Comparison of ENCODE assay signal across 22 cellular contexts in the genomic region with DNA sequence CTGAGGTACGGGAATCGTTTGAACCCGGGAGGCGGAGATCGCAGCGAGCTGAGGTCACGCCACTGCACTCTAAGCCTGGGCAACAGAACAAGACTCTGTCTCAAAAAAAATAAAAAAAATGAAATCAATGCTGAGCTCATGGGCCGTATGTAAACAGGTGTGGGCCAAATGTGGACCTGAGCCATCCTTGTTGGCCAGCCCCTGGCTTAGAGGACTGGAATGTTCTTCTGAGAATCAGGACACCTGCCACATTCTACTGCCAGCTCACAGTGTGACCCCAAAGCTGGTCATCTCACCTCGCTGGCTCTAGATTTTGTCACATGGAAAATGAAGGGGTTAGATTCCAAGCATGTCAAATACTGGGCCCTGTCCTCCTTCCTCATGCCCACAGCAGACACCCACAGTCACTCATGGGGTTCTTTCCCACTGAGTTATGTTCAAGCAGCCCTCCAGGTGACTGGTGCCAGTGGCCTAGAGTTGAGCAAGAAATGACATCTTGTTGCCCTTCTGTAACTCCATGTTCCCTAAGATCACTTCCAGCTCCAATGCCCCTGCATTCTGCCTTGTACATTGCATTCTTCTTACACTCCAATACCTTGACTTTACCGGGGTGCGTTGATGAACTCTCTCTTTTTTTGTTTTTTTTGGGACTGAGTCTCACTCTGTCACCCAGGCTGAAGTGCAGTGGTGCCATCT.
DNase-seq lines count a peak whose midpoint lies in the region; ATAC-seq and TF ChIP-seq lines count a peak whose summit lies in the region.
"Had no signal": no experiment of that assay in that cellular context is flagged by ENCODE, and none has a peak within 500 bp of the region (broad histone marks: within the 10 kb centered on the region; RNA-seq: fewer than 3 reads in every experiment).

No MANE protein-coding gene starts in this region.

- H3K4me3 Mint-ChIP-seq in activated naive CD4-positive, alpha-beta T cell treated with anti-CD3 and anti-CD28 coated beads for 36 hours, result no peak overlapping the region
- no peak overlapping the region for H3K4me3 Mint-ChIP-seq in activated T-helper 17 cell treated with anti-CD3 and anti-CD28 coated beads, Interleukin-2, amount 50 U/mL, for 72 hours
- H3K4me3 Mint-ChIP-seq: dendritic cell treated with granulocyte-macrophage colony-stimulating factor and Interleukin-4, amounts not matched to agents 40 ng/mL and 50 ng/mL, for 4 days; neural progenitor cell; T-cell had no signal

- peaks cover 40% of the 10 kb centered on the region for H3K36me3 Mint-ChIP-seq in activated naive CD4-positive, alpha-beta T cell treated with anti-CD3 and anti-CD28 coated beads for 36 hours (ENCODE audit: low read depth)
- H3K36me3 Mint-ChIP-seq in activated naive CD4-positive, alpha-beta T cell treated with anti-CD3 and anti-CD28 coated beads, Interleukin-2, amount 50 U/mL, for 72 hours, result peaks cover 4 to 21% of the 10 kb centered on the region in 2 donors
- H3K36me3 Mint-ChIP-seq in activated T-helper 17 cell treated with anti-CD3 and anti-CD28 coated beads, Interleukin-2, amount 50 U/mL, for 72 hours (ENCODE audit: low read depth), result peaks cover 92% of the 10 kb centered on the region

- 95 to 97% (median 96%) methylated on average over 11 of the region's 11 CpGs for WGBS in spleen, 5 donors

- H3K4me3 ChIP-seq in muscle layer of colon (ENCODE audit: low read depth in 1 of 2, low read length in 2 of 2) (no peak overlapping the region), stomach smooth muscle (ENCODE audit: low read length in 2 of 2) (no peak overlapping the region), spleen (no peak overlapping the region)
- H3K4me3 ChIP-seq: neural progenitor cell, SJCRH30, smooth muscle cell had no signal

- peak overlapping the region; percentile 4 for H3K27ac Mint-ChIP-seq in activated naive CD4-positive, alpha-beta T cell treated with anti-CD3 and anti-CD28 coated beads for 36 hours
- no peak overlapping the region for H3K27ac Mint-ChIP-seq in activated naive CD4-positive, alpha-beta T cell treated with anti-CD3 and anti-CD28 coated beads, Interleukin-2, amount 50 U/mL, for 72 hours
- H3K27ac Mint-ChIP-seq in activated T-helper 17 cell treated with anti-CD3 and anti-CD28 coated beads, Interleukin-2, amount 50 U/mL, for 72 hours, result peak overlapping the region; percentile 59
- H3K27ac Mint-ChIP-seq: dendritic cell treated with granulocyte-macrophage colony-stimulating factor and Interleukin-4, amounts not matched to agents 40 ng/mL and 50 ng/mL, for 4 days; neural progenitor cell; T-cell had no signal

- H3K9ac ChIP-seq in muscle layer of colon (ENCODE audit: low read length) (no peak overlapping the region), stomach smooth muscle (ENCODE audit: low read length in 2 of 2) (peak overlapping the region in 1 of 2 donors; percentile 28)
- H3K9ac ChIP-seq: neural progenitor cell had no signal

- peaks cover 26% of the 10 kb centered on the region for H3K4me1 Mint-ChIP-seq in activated naive CD4-positive, alpha-beta T cell treated with anti-CD3 and anti-CD28 coated beads for 36 hours (ENCODE audit: low read depth)
- peaks cover 11% of the 10 kb centered on the region for H3K4me1 Mint-ChIP-seq in activated T-helper 17 cell treated with anti-CD3 and anti-CD28 coated beads, Interleukin-2, amount 50 U/mL, for 72 hours
- H3K4me1 Mint-ChIP-seq: neural progenitor cell had no signal

- H3K27me3 Mint-ChIP-seq in activated naive CD4-positive, alpha-beta T cell treated with anti-CD3 and anti-CD28 coated beads for 36 hours (ENCODE audit: low read depth), result no peaks in the 10 kb centered on the region
- H3K27me3 Mint-ChIP-seq in activated T-helper 17 cell treated with anti-CD3 and anti-CD28 coated beads, Interleukin-2, amount 50 U/mL, for 72 hours, result no peaks in the 10 kb centered on the region
- H3K27me3 Mint-ChIP-seq: dendritic cell treated with granulocyte-macrophage colony-stimulating factor and Interleukin-4, amounts not matched to agents 40 ng/mL and 50 ng/mL, for 4 days; T-cell had no signal

- H3K36me3 ChIP-seq in muscle layer of colon (ENCODE audit: insufficient read depth, low read length) (peaks cover 20% of the 10 kb centered on the region), stomach smooth muscle (ENCODE audit: control insufficient read depth in 2 of 2, insufficient read depth in 2 of 2, low read length in 2 of 2) (peaks cover 4 to 8% of the 10 kb centered on the region in 2 donors), spleen (peaks cover 0 to 98% (median 32%) of the 10 kb centered on the region in 6 donors)
- H3K36me3 ChIP-seq: neural progenitor cell, SJCRH30 had no signal

- TF ChIP-seq CTCF in spleen (IDR thresholded peaks at IDR 0.05 in 8 of 11, conservative IDR thresholded peaks at IDR 0.05 in 3 of 11), result no peak

- DNase-seq in activated naive CD4-positive, alpha-beta T cell treated with anti-CD3 and anti-CD28 coated beads for 36 hours, result no peak
- no peak for DNase-seq in activated naive CD4-positive, alpha-beta T cell treated with anti-CD3 and anti-CD28 coated beads, Interleukin-2, amount 50 U/mL, for 72 hours (ENCODE audit: low spot score in 2 of 2)
- DNase-seq in spleen, result no peak
- DNase-seq in stimulated activated naive CD8-positive, alpha-beta T cell treated with anti-CD3 and anti-CD28 coated beads, Interleukin-15, Interleukin-2, amounts not matched to agents 100 U/mL and 50 U/mL, for 24 hours, result no peak
- DNase-seq: activated CD4-positive, alpha-beta T cell treated with anti-CD3 and anti-CD28 coated beads for 48 hours; activated CD8-positive, alpha-beta memory T cell treated with anti-CD3 and anti-CD28 coated beads, Interleukin-2, amount 50 U/mL, for 48 hours; activated gamma-delta T cell; amniotic stem cell; kidney; NCI-H1048; NCI-H187 treated with DMSO at 0.1 percent for 48 hours; NCI-H69; SJCRH30; T-cell had no signal

- H3K4me1 ChIP-seq in muscle layer of colon (ENCODE audit: insufficient read depth, low read length) (peaks cover 55% of the 10 kb centered on the region), stomach smooth muscle (ENCODE audit: control insufficient read depth, insufficient read depth, low read length) (peaks cover 57% of the 10 kb centered on the region), spleen (peaks cover 0 to 30% (median 19%) of the 10 kb centered on the region in 6 donors)
- H3K4me1 ChIP-seq: neural progenitor cell, SJCRH30 had no signal

- intact Hi-C loops in activated naive CD4-positive, alpha-beta T cell treated with anti-CD3 and anti-CD28 coated beads for 36 hours (cut with micrococcal nuclease), result no loop called here
- intact Hi-C loops in spleen (cut with DNase I; ENCODE audit: low total_unique reads), result no loop called here

- H3K27me3 ChIP-seq in muscle layer of colon (ENCODE audit: control insufficient read depth in 1 of 2, insufficient read depth in 2 of 2, low read length in 2 of 2) (no peaks in the 10 kb centered on the region), stomach smooth muscle (ENCODE audit: control insufficient read depth in 1 of 2, insufficient read depth in 2 of 2, low read length in 2 of 2) (no peaks in the 10 kb centered on the region), spleen (replicated peaks in 1 of 7) (no peaks in the 10 kb centered on the region)
- H3K27me3 ChIP-seq: neural progenitor cell, SJCRH30 had no signal

- CTCF ChIA-PET in activated naive CD4-positive, alpha-beta T cell treated with anti-CD3 and anti-CD28 coated beads for 36 hours (lab: Charles Lee), result interaction anchor here (0.6 kb wide), 1 partner anchor 276 kb away, joined by 3 read pairs; no protein-coding TSS in a partner anchor

- ATAC-seq in activated naive CD4-positive, alpha-beta T cell treated with anti-CD3 and anti-CD28 coated beads, Interleukin-2, amount 50 U/mL, for 72 hours, result no peak
- ATAC-seq in activated T-helper 17 cell treated with anti-CD3 and anti-CD28 coated beads, Interleukin-2, amount 50 U/mL, for 72 hours (replicated peaks), result no peak
- no peak for ATAC-seq in stimulated activated naive CD8-positive, alpha-beta T cell treated with anti-CD3 and anti-CD28 coated beads, Interleukin-15, Interleukin-2, amounts not matched to agents 100 U/mL and 50 U/mL, for 24 hours
- no peak for ATAC-seq in HG03280 (IDR thresholded peaks at IDR 0.05; ENCODE audit: unreplicated experiment)
- ATAC-seq: T-cell had no signal

- TF ChIP-seq POLR2A in spleen (IDR thresholded peaks at IDR 0.05), result no peak

- H3K9me3 ChIP-seq in muscle layer of colon (ENCODE audit: low read length) (no peaks in the 10 kb centered on the region), stomach smooth muscle (ENCODE audit: control insufficient read depth in 2 of 2, low read length in 2 of 2) (no peaks in the 10 kb centered on the region), spleen (no peaks in the 10 kb centered on the region)
- H3K9me3 ChIP-seq: SJCRH30 had no signal

- H3K9me3 Mint-ChIP-seq in activated naive CD4-positive, alpha-beta T cell treated with anti-CD3 and anti-CD28 coated beads for 36 hours, result no peaks in the 10 kb centered on the region
- H3K9me3 Mint-ChIP-seq in activated naive CD4-positive, alpha-beta T cell treated with anti-CD3 and anti-CD28 coated beads, Interleukin-2, amount 50 U/mL, for 72 hours, result no peaks in the 10 kb centered on the region
- H3K9me3 Mint-ChIP-seq in activated T-helper 17 cell treated with anti-CD3 and anti-CD28 coated beads, Interleukin-2, amount 50 U/mL, for 72 hours, result no peaks in the 10 kb centered on the region
- H3K9me3 Mint-ChIP-seq: dendritic cell treated with granulocyte-macrophage colony-stimulating factor and Interleukin-4, amounts not matched to agents 40 ng/mL and 50 ng/mL, for 4 days; neural progenitor cell; T-cell had no signal

- H3K27ac ChIP-seq in muscle layer of colon (ENCODE audit: low read depth, low read length) (peak overlapping the region; percentile 60), stomach smooth muscle (ENCODE audit: low read length) (peak overlapping the region; percentile 87), spleen (no peak overlapping the region)
- H3K27ac ChIP-seq: C4-2B, neural progenitor cell, SJCRH30 had no signal

Comparison
In these comparisons a context has a peak if more than half of its experiments do, and no peak if none do; other contexts are left out.
1. H3K27ac Mint-ChIP-seq: peak in activated naive CD4-positive, alpha-beta T cell treated with anti-CD3 and anti-CD28 coated beads for 36 hours (single experiment) and activated T-helper 17 cell treated with anti-CD3 and anti-CD28 coated beads, Interleukin-2, amount 50 U/mL, for 72 hours (single experiment); none in activated naive CD4-positive, alpha-beta T cell treated with anti-CD3 and anti-CD28 coated beads, Interleukin-2, amount 50 U/mL, for 72 hours (0 of 2).
2. H3K27ac ChIP-seq: peak in muscle layer of colon (single experiment) and stomach smooth muscle (single experiment); none in spleen (0 of 8).